ENCODE assay signal across 1 cellular context in the genomic region with DNA sequence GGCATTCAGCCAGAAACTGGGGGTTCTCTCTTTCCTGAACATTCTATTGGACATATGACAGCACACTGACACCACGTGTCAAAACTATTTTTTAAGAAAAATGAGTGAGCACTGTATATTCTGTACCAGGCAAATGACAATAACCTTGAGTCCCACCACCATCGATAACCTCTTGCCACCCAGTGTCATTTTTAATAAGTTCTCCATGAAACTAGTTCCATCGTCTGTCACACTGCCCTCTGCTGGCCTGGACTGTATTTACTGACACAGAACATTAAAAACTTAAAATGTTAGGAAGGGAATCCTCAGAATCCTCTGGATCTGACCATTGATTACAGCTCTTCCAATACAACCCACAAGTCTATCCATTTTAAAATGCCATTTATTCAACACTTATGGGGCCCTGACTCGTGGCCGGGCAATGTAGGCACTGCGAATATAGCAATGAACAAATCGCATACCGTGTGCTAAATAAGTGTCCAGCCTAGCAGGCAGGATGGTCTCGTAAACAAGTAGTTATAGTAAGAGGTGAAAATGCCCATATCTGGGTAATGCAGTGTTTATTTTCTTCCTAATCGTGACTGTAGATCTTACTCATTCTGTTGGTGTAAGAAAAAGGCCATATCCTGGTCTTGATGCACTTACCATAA.
TF ChIP-seq lines count a peak whose summit lies in the region.

No MANE protein-coding gene starts in this region.

TF ChIP-seq in GM12878, 131 proteins besides CTCF, POLR2A, EP300 and RAD21:
- TF ChIP-seq CREM (IDR thresholded peaks at IDR 0.05; ENCODE audit: low read depth) (no peak), SMC3 (IDR thresholded peaks at IDR 0.05; ENCODE audit: borderline replicate concordance, low read length) (peak; percentile 85), YY1 (IDR thresholded peaks at IDR 0.05; ENCODE audit: low read depth, low read length) (0 out of 2 replicates have a peak, but pooled peaks have one; percentile 23)
